Comparison of ENCODE assay signal across 15 cellular contexts in genomic region chr1:180842482-180842881, GRCh38.
A peak's percentile ranks its signal among the peaks of the same experiment; 100 is the strongest.
DNase-seq lines count a peak whose midpoint lies in the region; ATAC-seq and TF ChIP-seq lines count a peak whose summit lies in the region.
"Had no signal": no experiment of that assay in that cellular context is flagged by ENCODE, and none has a peak within 500 bp of the region (broad histone marks: within the 10 kb centered on the region; RNA-seq: fewer than 3 reads in every experiment).

No MANE protein-coding gene starts in this region.

- no peak overlapping the region for H3K9ac ChIP-seq in fibroblast of lung (ENCODE audit: insufficient read depth, low read length)

- no peak for ATAC-seq in T-helper 17 cell
- no peak for ATAC-seq in stimulated activated effector memory CD8-positive, alpha-beta T cell treated with anti-CD3 and anti-CD28 coated beads, Interleukin-12 subunit alpha, Interleukin-12 subunit beta, amount 100 ng/mL, for 72 hours
- no peak for ATAC-seq in HG03520 (IDR thresholded peaks at IDR 0.05; ENCODE audit: unreplicated experiment)
- ATAC-seq: gastroesophageal sphincter, right lobe of liver had no signal

- no peaks in the 10 kb centered on the region for H4K20me1 ChIP-seq in fibroblast of lung (ENCODE audit: control insufficient read depth, extremely low read depth, insufficient read depth, low read length)
- no peaks in the 10 kb centered on the region for H4K20me1 ChIP-seq in osteoblast (ENCODE audit: insufficient read depth, low read length)

- H3K9me3 Mint-ChIP-seq in stimulated activated effector memory CD8-positive, alpha-beta T cell treated with anti-CD3 and anti-CD28 coated beads, Interleukin-12 subunit alpha, Interleukin-12 subunit beta, amount 100 ng/mL, for 72 hours = no peaks in the 10 kb centered on the region
- H3K9me3 Mint-ChIP-seq: activated CD4-positive, alpha-beta memory T cell treated with anti-CD3 and anti-CD28 coated beads, Interleukin-2, amount 10 ng/mL, durations not matched to agents 7 days and 5 days had no signal

- H3K9me3 ChIP-seq in HEK293 (ENCODE audit: control insufficient read depth, insufficient read depth, low read depth, low read length) (no peaks in the 10 kb centered on the region), T-helper 17 cell (ENCODE audit: control insufficient read depth, low read length, poor library complexity, severe bottlenecking) (peaks cover 2% of the 10 kb centered on the region), fibroblast of lung (ENCODE audit: control insufficient read depth, insufficient read depth, low read depth, low read length) (no peaks in the 10 kb centered on the region), osteoblast (ENCODE audit: low read depth, low read length) (no peaks in the 10 kb centered on the region)
- H3K9me3 ChIP-seq: gastroesophageal sphincter, pancreas, right lobe of liver had no signal

- no peak overlapping the region for H3K4me3 ChIP-seq in HEK293 (ENCODE audit: low read depth, low read length)
- no peak overlapping the region for H3K4me3 ChIP-seq in fibroblast of lung (replicated peaks in 1 of 4; ENCODE audit: control extremely low read depth in 1 of 4, insufficient read depth in 1 of 4, low read depth in 3 of 4, low read length in 4 of 4)
- H3K4me3 ChIP-seq in osteoblast (ENCODE audit: insufficient read depth, low read length) = no peak overlapping the region
- H3K4me3 ChIP-seq: gastroesophageal sphincter, lung, pancreas, right lobe of liver had no signal

- H3K27me3 Mint-ChIP-seq in T-helper 17 cell = no peaks in the 10 kb centered on the region
- H3K27me3 Mint-ChIP-seq: activated CD4-positive, alpha-beta memory T cell treated with anti-CD3 and anti-CD28 coated beads, Interleukin-2, amount 10 ng/mL, durations not matched to agents 7 days and 5 days had no signal

- H3K4me2 ChIP-seq in fibroblast of lung (ENCODE audit: extremely low read depth, insufficient read depth, low read length) (no peak overlapping the region), osteoblast (ENCODE audit: insufficient read depth, low read length) (peak overlapping the region; percentile 62)

- H3K79me2 ChIP-seq in fibroblast of lung (ENCODE audit: control insufficient read depth, insufficient read depth, low read length) (no peaks in the 10 kb centered on the region), osteoblast (ENCODE audit: insufficient read depth, low read length) (no peaks in the 10 kb centered on the region)

- H3K4me1 Mint-ChIP-seq in T-helper 17 cell = peaks cover 2% of the 10 kb centered on the region
- H3K4me1 Mint-ChIP-seq in stimulated activated effector memory CD8-positive, alpha-beta T cell treated with anti-CD3 and anti-CD28 coated beads, Interleukin-12 subunit alpha, Interleukin-12 subunit beta, amount 100 ng/mL, for 72 hours = no peaks in the 10 kb centered on the region
- H3K4me1 Mint-ChIP-seq: activated CD4-positive, alpha-beta memory T cell treated with anti-CD3 and anti-CD28 coated beads, Interleukin-2, amount 10 ng/mL, durations not matched to agents 7 days and 5 days had no signal

- CTCF ChIA-PET in HEK293 (lab: Yijun Ruan, JAX) = interaction anchor here (2.3 kb wide), 1 partner anchor 20 kb away, joined by 10 read pairs; no protein-coding TSS in a partner anchor

- POLR2A ChIA-PET in HEK293 (lab: Yijun Ruan, JAX) = no interaction called here

- peaks cover 3% of the 10 kb centered on the region for H3K36me3 Mint-ChIP-seq in T-helper 17 cell (ENCODE audit: low read depth)
- peaks cover 7% of the 10 kb centered on the region for H3K36me3 Mint-ChIP-seq in stimulated activated effector memory CD8-positive, alpha-beta T cell treated with anti-CD3 and anti-CD28 coated beads, Interleukin-12 subunit alpha, Interleukin-12 subunit beta, amount 100 ng/mL, for 72 hours

- peak overlapping the region; percentile 70 for H3K27ac Mint-ChIP-seq in T-helper 17 cell
- H3K27ac Mint-ChIP-seq in stimulated activated effector memory CD8-positive, alpha-beta T cell treated with anti-CD3 and anti-CD28 coated beads, Interleukin-12 subunit alpha, Interleukin-12 subunit beta, amount 100 ng/mL, for 72 hours = no peak overlapping the region
- H3K27ac Mint-ChIP-seq: activated CD4-positive, alpha-beta memory T cell treated with anti-CD3 and anti-CD28 coated beads, Interleukin-2, amount 10 ng/mL, durations not matched to agents 7 days and 5 days had no signal

- no peak overlapping the region for H3K4me3 Mint-ChIP-seq in T-helper 17 cell
- no peak overlapping the region for H3K4me3 Mint-ChIP-seq in stimulated activated effector memory CD8-positive, alpha-beta T cell treated with anti-CD3 and anti-CD28 coated beads, Interleukin-12 subunit alpha, Interleukin-12 subunit beta, amount 100 ng/mL, for 72 hours
- H3K4me3 Mint-ChIP-seq: activated CD4-positive, alpha-beta memory T cell treated with anti-CD3 and anti-CD28 coated beads, Interleukin-2, amount 10 ng/mL, durations not matched to agents 7 days and 5 days had no signal

- TF ChIP-seq CTCF in HEK293 (tag by site-specific recombination; IDR thresholded peaks at IDR 0.05) (no peak), fibroblast of lung (conservative IDR thresholded peaks at IDR 0.05 in 1 of 2, IDR thresholded peaks at IDR 0.05 in 1 of 2; ENCODE audit: low read depth in 1 of 2, low read length in 2 of 2) (no peak), osteoblast (IDR thresholded peaks at IDR 0.05; ENCODE audit: extremely low read depth, low read depth, low read length) (no peak)

- DNase-seq in T-helper 17 cell (no peak), fibroblast of lung (ENCODE audit: low read depth in 2 of 2) (peak in 1 of 2 donors; percentile 34), osteoblast (ENCODE audit: insufficient read length, low spot score, missing footprints) (no peak), superior temporal gyrus (ENCODE audit: extremely low spot score) (no peak), RPMI8226 (no peak)
- DNase-seq in stimulated activated effector memory CD8-positive, alpha-beta T cell treated with anti-CD3 and anti-CD28 coated beads, Interleukin-12 subunit alpha, Interleukin-12 subunit beta, amount 100 ng/mL, for 72 hours (ENCODE audit: low spot score in 2 of 2) = no peak
- DNase-seq: activated CD4-positive, alpha-beta memory T cell treated with anti-CD3 and anti-CD28 coated beads, Interleukin-2, amount 10 ng/mL, durations not matched to agents 7 days and 5 days; activated effector memory CD4-positive, alpha-beta T cell treated with anti-CD3 and anti-CD28 coated beads, Interleukin-2, amount 50 U/mL, for 16 hours; pancreas; right lobe of liver had no signal

- peaks cover 4% of the 10 kb centered on the region for H3K4me1 ChIP-seq in HEK293 (ENCODE audit: control insufficient read depth, insufficient read depth, low read length)
- no peaks in the 10 kb centered on the region for H3K4me1 ChIP-seq in fibroblast of lung (ENCODE audit: control insufficient read depth, extremely low read depth, insufficient read depth, low read length)
- H3K4me1 ChIP-seq in osteoblast (ENCODE audit: insufficient read depth, low read length) = peaks cover 17% of the 10 kb centered on the region
- H3K4me1 ChIP-seq: gastroesophageal sphincter, right lobe of liver had no signal

- H2AFZ ChIP-seq in fibroblast of lung (ENCODE audit: low read length) = no peak overlapping the region
- H2AFZ ChIP-seq in osteoblast (ENCODE audit: low read length) = no peak overlapping the region

- H3K27me3 ChIP-seq in fibroblast of lung (ENCODE audit: control insufficient read depth, insufficient read depth, low read length) (no peaks in the 10 kb centered on the region), osteoblast (ENCODE audit: insufficient read depth, low read length) (no peaks in the 10 kb centered on the region)
- H3K27me3 ChIP-seq: gastroesophageal sphincter, pancreas, right lobe of liver had no signal

- H3K36me3 ChIP-seq in HEK293 (ENCODE audit: control insufficient read depth in 2 of 2, insufficient read depth in 1 of 2, low read length in 2 of 2) (no peaks in the 10 kb centered on the region), fibroblast of lung (ENCODE audit: control insufficient read depth, insufficient read depth, low read length) (no peaks in the 10 kb centered on the region), osteoblast (ENCODE audit: insufficient read depth, low read length) (no peaks in the 10 kb centered on the region)
- H3K36me3 ChIP-seq: gastroesophageal sphincter, pancreas, right lobe of liver had no signal

- H3K27ac ChIP-seq in HEK293 (ENCODE audit: extremely low read depth, low read depth, low read length) (no peak overlapping the region), fibroblast of lung (ENCODE audit: insufficient read depth, low read length) (peak overlapping the region; percentile 30), osteoblast (ENCODE audit: low read depth, low read length) (peak overlapping the region; percentile 85)
- H3K27ac ChIP-seq: C4-2B, gastroesophageal sphincter, right lobe of liver had no signal

TF ChIP-seq in HEK293, 187 proteins besides CTCF, POLR2A, EP300 and RAD21:
- TF ChIP-seq ZNF626 (tag by site-specific recombination; IDR thresholded peaks at IDR 0.05) = no peak
- 0 out of 2 replicates have a peak, but pooled peaks have one; percentile 17 for TF ChIP-seq PRDM6 (tag by site-specific recombination; IDR thresholded peaks at IDR 0.05)
